1 cellular context compared by ENCODE assay signal in the genomic region with DNA sequence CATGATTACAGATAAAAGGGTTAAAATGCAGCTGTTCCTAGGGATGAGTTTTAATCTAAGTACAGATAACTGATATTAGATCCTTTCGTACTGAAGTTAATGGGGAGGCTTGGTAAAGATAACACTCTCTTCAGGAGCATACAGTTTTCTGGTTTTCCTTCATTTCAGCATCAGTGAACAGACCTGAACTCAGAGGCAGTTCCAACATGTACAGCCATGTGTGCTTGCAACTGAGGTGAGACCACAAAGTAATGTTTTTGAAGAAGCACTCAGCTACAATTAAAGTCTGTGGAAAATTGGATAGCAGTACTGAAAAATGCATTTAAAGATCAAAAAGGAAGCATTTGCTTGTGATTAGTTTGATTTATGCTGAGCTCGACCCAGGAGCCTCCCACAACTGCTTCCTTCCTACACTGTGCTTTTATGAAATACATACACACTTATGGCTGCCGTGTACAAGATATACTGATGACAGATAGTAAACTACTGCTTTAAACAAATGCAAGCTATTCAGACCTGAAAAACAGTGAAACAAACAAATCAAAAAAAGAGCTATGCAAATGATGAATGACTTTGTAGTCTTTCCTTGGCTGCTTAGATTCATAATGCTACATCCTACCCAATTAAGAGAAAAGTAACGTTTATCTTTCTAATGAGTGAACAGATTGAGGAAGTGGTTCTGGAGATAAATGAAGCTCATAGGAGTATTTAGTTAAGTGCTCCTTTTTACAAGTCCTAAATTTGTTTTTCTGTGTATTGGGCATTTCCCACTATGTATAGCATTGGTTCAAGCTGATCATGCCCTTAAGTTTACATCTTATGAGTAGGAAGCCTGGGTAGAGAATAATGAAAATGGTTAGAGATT.
A peak's percentile ranks its signal among the peaks of the same experiment; 100 is the strongest.
TF ChIP-seq lines count a peak whose summit lies in the region.

No MANE protein-coding gene starts in this region.

TF ChIP-seq in GM12878, 131 proteins besides CTCF, POLR2A, EP300 and RAD21:
- TF ChIP-seq MTA2 (IDR thresholded peaks at IDR 0.05; ENCODE audit: low read depth) = peak; percentile 77
- TF ChIP-seq, protein P1, sequence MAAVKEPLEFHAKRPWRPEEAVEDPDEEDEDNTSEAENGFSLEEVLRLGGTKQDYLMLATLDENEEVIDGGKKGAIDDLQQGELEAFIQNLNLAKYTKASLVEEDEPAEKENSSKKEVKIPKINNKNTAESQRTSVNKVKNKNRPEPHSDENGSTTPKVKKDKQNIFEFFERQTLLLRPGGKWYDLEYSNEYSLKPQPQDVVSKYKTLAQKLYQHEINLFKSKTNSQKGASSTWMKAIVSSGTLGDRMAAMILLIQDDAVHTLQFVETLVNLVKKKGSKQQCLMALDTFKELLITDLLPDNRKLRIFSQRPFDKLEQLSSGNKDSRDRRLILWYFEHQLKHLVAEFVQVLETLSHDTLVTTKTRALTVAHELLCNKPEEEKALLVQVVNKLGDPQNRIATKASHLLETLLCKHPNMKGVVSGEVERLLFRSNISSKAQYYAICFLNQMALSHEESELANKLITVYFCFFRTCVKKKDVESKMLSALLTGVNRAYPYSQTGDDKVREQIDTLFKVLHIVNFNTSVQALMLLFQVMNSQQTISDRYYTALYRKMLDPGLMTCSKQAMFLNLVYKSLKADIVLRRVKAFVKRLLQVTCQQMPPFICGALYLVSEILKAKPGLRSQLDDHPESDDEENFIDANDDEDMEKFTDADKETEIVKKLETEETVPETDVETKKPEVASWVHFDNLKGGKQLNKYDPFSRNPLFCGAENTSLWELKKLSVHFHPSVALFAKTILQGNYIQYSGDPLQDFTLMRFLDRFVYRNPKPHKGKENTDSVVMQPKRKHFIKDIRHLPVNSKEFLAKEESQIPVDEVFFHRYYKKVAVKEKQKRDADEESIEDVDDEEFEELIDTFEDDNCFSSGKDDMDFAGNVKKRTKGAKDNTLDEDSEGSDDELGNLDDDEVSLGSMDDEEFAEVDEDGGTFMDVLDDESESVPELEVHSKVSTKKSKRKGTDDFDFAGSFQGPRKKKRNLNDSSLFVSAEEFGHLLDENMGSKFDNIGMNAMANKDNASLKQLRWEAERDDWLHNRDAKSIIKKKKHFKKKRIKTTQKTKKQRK (IDR thresholded peaks at IDR 0.05; ENCODE audit: low read depth, low read length) = no peak
- peak; percentile 78 for TF ChIP-seq SPI1 (IDR thresholded peaks at IDR 0.05; ENCODE audit: borderline replicate concordance, insufficient read depth, low read depth, low read length)
